Comparison of ENCODE assay signal across 10 cellular contexts in genomic region chr11:118605116-118605867, GRCh38. TPM values are rescaled to one million over a fixed set of nuclear protein-coding genes. Genes with fewer than 3 reads are reported as not detected.
DNase-seq lines count a peak whose midpoint lies in the region; ATAC-seq and TF ChIP-seq lines count a peak whose summit lies in the region.
"Had no signal": no experiment of that assay in that cellular context is flagged by ENCODE, and none has a peak within 500 bp of the region (broad histone marks: within the 10 kb centered on the region; RNA-seq: fewer than 3 reads in every experiment).

No MANE protein-coding gene starts in this region.

- DNase-seq in activated CD8-positive, alpha-beta memory T cell treated with anti-CD3 and anti-CD28 coated beads, Interleukin-2, amount 50 U/mL, for 48 hours = peak; percentile 41
- no peak for DNase-seq in activated CD8-positive, alpha-beta memory T cell treated with anti-CD3 and anti-CD28 coated beads, Interleukin-2, amount 50 U/mL, for 4 hours
- peak; percentile 75 to 98 for DNase-seq in fibroblast of lung (ENCODE audit: low read depth in 2 of 2)
- no peak for DNase-seq in naive thymus-derived CD8-positive, alpha-beta T cell
- no peak for DNase-seq in NCI-H524 treated with DMSO at 0.1 percent for 48 hours (lab: John Stamatoyannopoulos, UW)
- no peak for DNase-seq in activated CD4-positive, alpha-beta T cell treated with anti-CD3 and anti-CD28 coated beads, Interleukin-2, amount 50 U/mL, for 1 hour
- no peak for DNase-seq in GDM1 (lab: John Stamatoyannopoulos, UW)
- DNase-seq: NCI-H446 treated with DMSO at 0.1 percent for 48 hours had no signal

- H3K9me3 Mint-ChIP-seq in naive thymus-derived CD8-positive, alpha-beta T cell = no peaks in the 10 kb centered on the region

- peaks cover 0 to 29% (median 0%) of the 10 kb centered on the region in 3 donors for H3K36me3 Mint-ChIP-seq in naive thymus-derived CD8-positive, alpha-beta T cell

- peak overlapping the region; percentile 57 for H3K9ac ChIP-seq in fibroblast of lung (ENCODE audit: insufficient read depth, low read length)

- H3K36me3 ChIP-seq in fibroblast of lung (ENCODE audit: control insufficient read depth, insufficient read depth, low read length) = peaks cover 17% of the 10 kb centered on the region

- peaks cover 44% of the 10 kb centered on the region for H3K4me1 ChIP-seq in fibroblast of lung (ENCODE audit: control insufficient read depth, extremely low read depth, insufficient read depth, low read length)

- H3K27me3 Mint-ChIP-seq in naive thymus-derived CD8-positive, alpha-beta T cell = peaks cover 0 to 11% (median 0%) of the 10 kb centered on the region in 5 donors

- ATAC-seq in naive thymus-derived CD8-positive, alpha-beta T cell = no peak
- no peak for ATAC-seq in GM19351 (IDR thresholded peaks at IDR 0.05; ENCODE audit: unreplicated experiment)

- peak overlapping the region; percentile 88 for H3K27ac ChIP-seq in fibroblast of lung (ENCODE audit: insufficient read depth, low read length)
- H3K27ac ChIP-seq: C4-2B had no signal

- H3K4me3 Mint-ChIP-seq in naive thymus-derived CD8-positive, alpha-beta T cell = peak overlapping the region in 1 of 10 donors; percentile 36

- POLR2A ChIA-PET in naive thymus-derived CD8-positive, alpha-beta T cell (lab: Charles Lee) = interaction anchor here (1.5 kb wide), 1 partner anchor 33 kb away, joined by 4 read pairs; the partner anchor contains the start of gene ARCN1

- peak overlapping the region in 7 of 10 donors; percentile 25 to 74 (median 40) for H3K27ac Mint-ChIP-seq in naive thymus-derived CD8-positive, alpha-beta T cell

- no peaks in the 10 kb centered on the region for H4K20me1 ChIP-seq in fibroblast of lung (ENCODE audit: control insufficient read depth, extremely low read depth, insufficient read depth, low read length)

- no peak overlapping the region for H2AFZ ChIP-seq in fibroblast of lung (ENCODE audit: low read length)

- H3K4me1 Mint-ChIP-seq in naive thymus-derived CD8-positive, alpha-beta T cell = peaks cover 17 to 27% (median 21%) of the 10 kb centered on the region in 4 donors

- H3K27me3 ChIP-seq in fibroblast of lung (ENCODE audit: control insufficient read depth, insufficient read depth, low read length) = no peaks in the 10 kb centered on the region

- no peak for TF ChIP-seq CTCF in fibroblast of lung (conservative IDR thresholded peaks at IDR 0.05 in 1 of 2, IDR thresholded peaks at IDR 0.05 in 1 of 2; ENCODE audit: low read depth in 1 of 2, low read length in 2 of 2)

- H3K79me2 ChIP-seq in fibroblast of lung (ENCODE audit: control insufficient read depth, insufficient read depth, low read length) = peaks cover 18% of the 10 kb centered on the region

- peak overlapping the region; percentile 76 for H3K4me2 ChIP-seq in fibroblast of lung (ENCODE audit: extremely low read depth, insufficient read depth, low read length)

- peak overlapping the region in 3 of 4 experiments; percentile 8 to 30 (median 9) for H3K4me3 ChIP-seq in fibroblast of lung (replicated peaks in 1 of 4; ENCODE audit: control extremely low read depth in 1 of 4, insufficient read depth in 1 of 4, low read depth in 3 of 4, low read length in 4 of 4)

- H3K9me3 ChIP-seq in fibroblast of lung (ENCODE audit: control insufficient read depth, insufficient read depth, low read depth, low read length) = no peaks in the 10 kb centered on the region

RNA-seq across cellular contexts. Expression of gene PHLDB1, which starts 2.1 kb away (rescaled TPM):
- total RNA-seq in fibroblast of lung = 45.5 and 51.4 TPM in 2 replicates
- polyA plus RNA-seq in fibroblast of lung = 59.0 and 61.4 TPM in 2 replicates
- polyA plus RNA-seq in fibroblast of lung (2012) = 73.6 and 78.7 TPM in 2 replicates
- 196 and 273 TPM in 2 replicates for polyA minus RNA-seq in fibroblast of lung (ENCODE audit: low replicate concordance)
- total RNA-seq in naive thymus-derived CD8-positive, alpha-beta T cell = 1 to 10 TPM; 3.0 to 4.1 TPM
- polyA plus RNA-seq in naive thymus-derived CD8-positive, alpha-beta T cell = under 1 TPM in 2 of 3 donors, not detected in 1; 0.07 to 0.46 TPM

RNA-seq across cellular contexts. Expression of gene ARCN1, which starts 33.1 kb away (rescaled TPM):
- total RNA-seq in fibroblast of lung = 87.8 and 116 TPM in 2 replicates
- polyA plus RNA-seq in fibroblast of lung = 359 and 387 TPM in 2 replicates
- polyA plus RNA-seq in fibroblast of lung (2012) = 158 and 178 TPM in 2 replicates
- polyA minus RNA-seq in fibroblast of lung (ENCODE audit: low replicate concordance) = 105 and 106 TPM in 2 replicates
- total RNA-seq in naive thymus-derived CD8-positive, alpha-beta T cell = 100 to 1,000 TPM; 106 to 118 TPM
- polyA plus RNA-seq in naive thymus-derived CD8-positive, alpha-beta T cell = 100 to 1,000 TPM; 121 to 138 (median 130) TPM

RNA-seq across cellular contexts. Expression of gene IFT46, which starts 39.6 kb away (rescaled TPM):
- 28.8 and 32.5 TPM in 2 replicates for total RNA-seq in fibroblast of lung
- 30.8 and 46.2 TPM in 2 replicates for polyA plus RNA-seq in fibroblast of lung
- 20.5 and 28.3 TPM in 2 replicates for polyA plus RNA-seq in fibroblast of lung (2012)
- polyA minus RNA-seq in fibroblast of lung (ENCODE audit: low replicate concordance) = 34.7 and 45.3 TPM in 2 replicates
- 10 to 100 TPM; 14.9 to 15.6 TPM for total RNA-seq in naive thymus-derived CD8-positive, alpha-beta T cell
- 1 to 10 TPM; 6.7 to 8.3 (median 6.7) TPM for polyA plus RNA-seq in naive thymus-derived CD8-positive, alpha-beta T cell

Comparison
In these comparisons a context has a peak if more than half of its experiments do, and no peak if none do; other contexts are left out.
1. DNase-seq: peak in activated CD8-positive, alpha-beta memory T cell treated with anti-CD3 and anti-CD28 coated beads, Interleukin-2, amount 50 U/mL, for 48 hours (single experiment) and fibroblast of lung (2 of 2); none in activated CD8-positive, alpha-beta memory T cell treated with anti-CD3 and anti-CD28 coated beads, Interleukin-2, amount 50 U/mL, for 4 hours (single experiment), naive thymus-derived CD8-positive, alpha-beta T cell (0 of 10), NCI-H524 treated with DMSO at 0.1 percent for 48 hours (single experiment), activated CD4-positive, alpha-beta T cell treated with anti-CD3 and anti-CD28 coated beads, Interleukin-2, amount 50 U/mL, for 1 hour (single experiment) and GDM1 (single experiment).